36 cellular contexts compared by ENCODE assay signal in genomic region chr6:71892641-71893040, GRCh38. TPM values are rescaled to one million over a fixed set of nuclear protein-coding genes. Genes with fewer than 3 reads are reported as not detected.
"Had no signal": no experiment of that assay in that cellular context is flagged by ENCODE, and none has a peak within 500 bp of the region (broad histone marks: within the 10 kb centered on the region; RNA-seq: fewer than 3 reads in every experiment).

No MANE protein-coding gene starts in this region.

- DNase-seq: Karpas-422, Kasumi-1, MG63, MM.1S, MV-4-11, NCI-H1048, NCI-H1092, NCI-H1092 treated with DMSO at 0.1 percent for 48 hours, NCI-H1105, NCI-H1105 treated with DMSO at 0.1 percent for 48 hours, NCI-H1417, NCI-H1417 treated with DMSO at 0.1 percent for 48 hours, NCI-H1436, NCI-H1436 treated with DMSO at 0.1 percent for 48 hours, NCI-H146, NCI-H1694, NCI-H1694 treated with DMSO at 0.1 percent for 48 hours, NCI-H187, NCI-H187 treated with DMSO at 0.1 percent for 48 hours, NCI-H1930, NCI-H2029, NCI-H2029 treated with DMSO at 0.1 percent for 48 hours, NCI-H2081, NCI-H2081 treated with DMSO at 0.1 percent for 48 hours, NCI-H2107, NCI-H2171, NCI-H2171 treated with DMSO at 0.1 percent for 48 hours, NCI-H2227 treated with DMSO at 0.1 percent for 48 hours, NCI-H226, NCI-H345, NCI-H446, NCI-H446 treated with DMSO at 0.1 percent for 48 hours, NCI-H510A, NCI-H510A treated with DMSO at 0.1 percent for 48 hours, NCI-H524 had no signal

RNA-seq across cellular contexts. Expression of gene RIMS1, which starts 6.3 kb away (rescaled TPM):
- total RNA-seq: MCF 10A had no signal
